ENCODE assay signal across 8 cellular contexts in genomic region chr10:97497572-97498075, GRCh38. TPM values are rescaled to one million over a fixed set of nuclear protein-coding genes. Genes with fewer than 3 reads are reported as not detected.
DNase-seq lines count a peak whose midpoint lies in the region; ATAC-seq, FAIRE-seq and TF ChIP-seq lines count a peak whose summit lies in the region.

No MANE protein-coding gene starts in this region.

- in situ Hi-C loops in SK-MEL-5 (cut with HindIII; ENCODE audit: low pct_unique_long_range_greater_than_20kb, low sequenced_read_pairs) = no loop called here

- H3K79me2 ChIP-seq in MM.1S (ENCODE audit: low read length) = peaks cover 56% of the 10 kb centered on the region

- FAIRE-seq in frontal cortex (lab: Jason Lieb, UNC) = no peak

- H4K20me1 ChIP-seq in MM.1S (ENCODE audit: insufficient read depth, low read length) = peaks cover 13% of the 10 kb centered on the region; the same call in 1 of the 2 replicates

- peak; percentile 46 to 83 (median 63) for DNase-seq in CD4-positive, CD25-positive, alpha-beta regulatory T cell
- peak; percentile 82 for DNase-seq in MM.1S
- peak; percentile 78 for DNase-seq in SK-MEL-5 (ENCODE audit: low read depth, low spot score)
- peak; percentile 81 for DNase-seq in activated naive CD4-positive, alpha-beta T cell treated with Interleukin-2 at 50 U/mL for 16 hours
- peak; percentile 58 to 63 for DNase-seq in frontal cortex (ENCODE audit: low spot score in 2 of 2)
- DNase-seq in superior temporal gyrus (ENCODE audit: extremely low spot score) = peak; percentile 77

- peak overlapping the region; percentile 88 for H3K4me2 ChIP-seq in MM.1S (ENCODE audit: low read depth, low read length)

- H2AFZ ChIP-seq in MM.1S (ENCODE audit: low read length) (peak overlapping the region; percentile 89), neuron (ENCODE audit: low read depth, low read length) (peak overlapping the region; percentile 75)

- H3K4me1 Mint-ChIP-seq in CD4-positive, CD25-positive, alpha-beta regulatory T cell = peaks cover 11 to 66% (median 45%) of the 10 kb centered on the region in 4 donors

- ATAC-seq in CD4-positive, CD25-positive, alpha-beta regulatory T cell (ENCODE audit: low read depth in 2 of 2) = no peak
- ATAC-seq in GM21423 (IDR thresholded peaks at IDR 0.05; ENCODE audit: unreplicated experiment) = peak; percentile 27

- H3K27ac Mint-ChIP-seq in CD4-positive, CD25-positive, alpha-beta regulatory T cell = peak overlapping the region; percentile 96 to 98 (median 98)

- H3K36me3 Mint-ChIP-seq in CD4-positive, CD25-positive, alpha-beta regulatory T cell = no peaks in the 10 kb centered on the region

- H3K4me3 Mint-ChIP-seq in CD4-positive, CD25-positive, alpha-beta regulatory T cell = peak overlapping the region; percentile 95 to 99 (median 98)

- peak overlapping the region; percentile 96 for H3K4me3 ChIP-seq in CD4-positive, CD25-positive, alpha-beta regulatory T cell (ENCODE audit: low read depth, low read length)
- H3K4me3 ChIP-seq in MM.1S (ENCODE audit: low read length) (peak overlapping the region; percentile 100), neuron (ENCODE audit: low read length) (peak overlapping the region; percentile 81)

- no peaks in the 10 kb centered on the region for H3K9me3 ChIP-seq in CD4-positive, CD25-positive, alpha-beta regulatory T cell (ENCODE audit: control insufficient read depth in 2 of 2, low read length in 2 of 2)
- H3K9me3 ChIP-seq in MM.1S (replicated peaks; ENCODE audit: insufficient read depth, low read length) (no peaks in the 10 kb centered on the region), neuron (ENCODE audit: low read length) (no peaks in the 10 kb centered on the region)

- peaks cover 3% of the 10 kb centered on the region for H3K36me3 ChIP-seq in CD4-positive, CD25-positive, alpha-beta regulatory T cell (ENCODE audit: control insufficient read depth, insufficient read depth, low read length)
- H3K36me3 ChIP-seq in MM.1S (replicated peaks; ENCODE audit: insufficient read depth, low read length) (no peaks in the 10 kb centered on the region), neuron (ENCODE audit: insufficient read depth, low read length) (peaks cover 5% of the 10 kb centered on the region)

- H3K9me3 Mint-ChIP-seq in CD4-positive, CD25-positive, alpha-beta regulatory T cell = no peaks in the 10 kb centered on the region

- H3F3A ChIP-seq in MM.1S (ENCODE audit: insufficient read depth, low read length) = peaks cover 9% of the 10 kb centered on the region

- H3K27me3 Mint-ChIP-seq in CD4-positive, CD25-positive, alpha-beta regulatory T cell = peaks cover 33% of the 10 kb centered on the region

- H3K27ac ChIP-seq in CD4-positive, CD25-positive, alpha-beta regulatory T cell (ENCODE audit: insufficient read depth, low read length, poor library complexity, severe bottlenecking) = peak overlapping the region; percentile 87
- peak overlapping the region; percentile 93 for H3K27ac ChIP-seq in MM.1S (ENCODE audit: low read length)

- H3K4me1 ChIP-seq in CD4-positive, CD25-positive, alpha-beta regulatory T cell (ENCODE audit: control insufficient read depth, insufficient read depth, low read length, poor library complexity, severe bottlenecking) = peaks cover 36% of the 10 kb centered on the region
- H3K4me1 ChIP-seq in MM.1S (ENCODE audit: low read length) (no peaks in the 10 kb centered on the region), neuron (ENCODE audit: insufficient read depth, low read length) (peaks cover 24% of the 10 kb centered on the region)

- TF ChIP-seq CTCF in MM.1S (IDR thresholded peaks at IDR 0.05; ENCODE audit: low read length) = no peak

- H3K9me2 ChIP-seq in MM.1S (replicated peaks; ENCODE audit: insufficient read depth, low read length) = no peaks in the 10 kb centered on the region

- peak overlapping the region; percentile 96 for H3K9ac ChIP-seq in MM.1S (ENCODE audit: low read length)

- peaks cover 15% of the 10 kb centered on the region for H3K27me3 ChIP-seq in CD4-positive, CD25-positive, alpha-beta regulatory T cell (ENCODE audit: control insufficient read depth, insufficient read depth, low read length)
- H3K27me3 ChIP-seq in MM.1S (replicated peaks; ENCODE audit: insufficient read depth, low read length) = peaks cover 16% of the 10 kb centered on the region
- H3K27me3 ChIP-seq in neuron (ENCODE audit: insufficient read depth, low read length) = peaks cover 4% of the 10 kb centered on the region

RNA-seq across cellular contexts. Expression of gene MMS19, which starts 0.6 kb away (rescaled TPM):
- total RNA-seq in CD4-positive, CD25-positive, alpha-beta regulatory T cell = 59.6 TPM
- polyA plus RNA-seq in CD4-positive, CD25-positive, alpha-beta regulatory T cell = 10 to 100 TPM; 26.7 to 44.5 (median 34.8) TPM
- 80.1 and 85.8 TPM in 2 replicates for total RNA-seq in SK-MEL-5 (2014; rRNA removed; shearing (Covaris generic))
- polyA plus RNA-seq in SK-MEL-5 (2015; cell fraction: cytosol; rRNA removed) = 72.5 and 90.1 TPM in 2 replicates
- polyA plus RNA-seq in SK-MEL-5 (2015; cell fraction: nucleus; rRNA removed) = 277 and 375 TPM in 2 replicates
- total RNA-seq in frontal cortex = 44.0 TPM

RNA-seq across cellular contexts. Expression of gene UBTD1, which starts 1.1 kb away (rescaled TPM):
- total RNA-seq in CD4-positive, CD25-positive, alpha-beta regulatory T cell = 1.4 TPM
- 1 to 10 TPM in 3 of 4 donors, under 1 TPM in 1; 0.22 to 2.2 (median 2.0) TPM for polyA plus RNA-seq in CD4-positive, CD25-positive, alpha-beta regulatory T cell
- 12.7 and 13.8 TPM in 2 replicates for total RNA-seq in SK-MEL-5 (2014; rRNA removed; shearing (Covaris generic))
- polyA plus RNA-seq in SK-MEL-5 (2015; cell fraction: cytosol; rRNA removed) = 28.0 and 29.8 TPM in 2 replicates
- 4.1 and 4.5 TPM in 2 replicates for polyA plus RNA-seq in SK-MEL-5 (2015; cell fraction: nucleus; rRNA removed)
- 1.6 TPM for total RNA-seq in frontal cortex

RNA-seq across cellular contexts. Expression of gene ZDHHC16, which starts 51.6 kb away (rescaled TPM):
- total RNA-seq in CD4-positive, CD25-positive, alpha-beta regulatory T cell = 17.1 TPM
- polyA plus RNA-seq in CD4-positive, CD25-positive, alpha-beta regulatory T cell = 10 to 100 TPM; 25.3 to 36.4 (median 28.5) TPM
- total RNA-seq in SK-MEL-5 (2014; rRNA removed; shearing (Covaris generic)) = 40.6 and 42.1 TPM in 2 replicates
- polyA plus RNA-seq in SK-MEL-5 (2015; cell fraction: cytosol; rRNA removed) = 39.3 and 54.7 TPM in 2 replicates
- 60.3 and 63.3 TPM in 2 replicates for polyA plus RNA-seq in SK-MEL-5 (2015; cell fraction: nucleus; rRNA removed)
- total RNA-seq in frontal cortex = 22.0 TPM

RNA-seq across cellular contexts. Expression of gene EXOSC1, which starts 51.8 kb away (rescaled TPM):
- 42.2 TPM for total RNA-seq in CD4-positive, CD25-positive, alpha-beta regulatory T cell
- 100 to 1,000 TPM in 2 of 4 donors, 10 to 100 TPM in 2; 97.5 to 105 (median 101) TPM for polyA plus RNA-seq in CD4-positive, CD25-positive, alpha-beta regulatory T cell
- 41.4 and 41.5 TPM in 2 replicates for total RNA-seq in SK-MEL-5 (2014; rRNA removed; shearing (Covaris generic))
- polyA plus RNA-seq in SK-MEL-5 (2015; cell fraction: cytosol; rRNA removed) = 26.1 and 39.3 TPM in 2 replicates
- 10.7 and 32.0 TPM in 2 replicates for polyA plus RNA-seq in SK-MEL-5 (2015; cell fraction: nucleus; rRNA removed)
- 52.6 TPM for total RNA-seq in frontal cortex
